10 cellular contexts compared by ENCODE assay signal in the genomic region with DNA sequence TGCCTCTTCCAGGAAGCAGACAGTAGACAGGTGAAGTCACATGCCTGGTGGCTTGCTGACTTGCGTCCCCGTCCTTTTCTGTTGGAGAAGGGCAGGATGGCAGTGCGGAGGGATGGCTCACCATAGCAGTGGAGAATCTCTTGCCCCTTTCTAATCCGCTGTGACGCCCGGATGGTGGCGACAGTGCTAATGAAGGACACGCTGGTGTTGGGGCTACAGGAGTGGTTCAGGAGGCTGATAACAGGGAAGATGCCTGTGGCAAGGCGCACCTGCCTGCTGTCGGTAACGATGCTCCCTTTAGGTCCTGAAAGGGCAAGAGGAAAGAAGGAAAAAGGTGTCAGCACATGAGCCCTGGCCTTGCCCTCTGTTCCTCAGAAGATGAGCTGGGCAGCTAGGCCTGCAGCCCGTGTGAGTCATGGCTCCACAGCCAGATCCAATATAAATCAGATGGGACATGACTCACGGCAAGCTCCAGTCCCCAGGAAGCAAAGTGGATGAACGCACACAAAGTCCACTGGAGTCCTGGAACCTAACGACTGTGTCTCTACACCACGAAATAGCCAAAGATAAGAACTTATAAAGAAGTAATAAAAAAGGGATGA. TPM values are rescaled to one million over a fixed set of nuclear protein-coding genes. Genes with fewer than 3 reads are reported as not detected.
DNase-seq lines count a peak whose midpoint lies in the region; ATAC-seq and TF ChIP-seq lines count a peak whose summit lies in the region.
"Had no signal": no experiment of that assay in that cellular context is flagged by ENCODE, and none has a peak within 500 bp of the region (broad histone marks: within the 10 kb centered on the region; RNA-seq: fewer than 3 reads in every experiment).

No MANE protein-coding gene starts in this region.

- peak; percentile 55 for TF ChIP-seq POLR2A in right lobe of liver (IDR thresholded peaks at IDR 0.05)

- H3K27me3 ChIP-seq in colonic mucosa (no peaks in the 10 kb centered on the region), right lobe of liver (no peaks in the 10 kb centered on the region), thymus (ENCODE audit: control insufficient read depth, insufficient read depth) (no peaks in the 10 kb centered on the region)

- H3K9me3 ChIP-seq in colonic mucosa (no peaks in the 10 kb centered on the region), right lobe of liver (no peaks in the 10 kb centered on the region), thymus (ENCODE audit: control insufficient read depth) (no peaks in the 10 kb centered on the region)

- H3K9me3 Mint-ChIP-seq in activated naive CD4-positive, alpha-beta T cell treated with anti-CD3 and anti-CD28 coated beads, Interleukin-2, amount 50 U/mL, for 72 hours = no peaks in the 10 kb centered on the region
- H3K9me3 Mint-ChIP-seq: immature natural killer cell had no signal

- peak overlapping the region in 1 of 2 donors; percentile 32 for H3K27ac Mint-ChIP-seq in activated naive CD4-positive, alpha-beta T cell treated with anti-CD3 and anti-CD28 coated beads, Interleukin-2, amount 50 U/mL, for 72 hours
- H3K27ac Mint-ChIP-seq: immature natural killer cell had no signal

- intact Hi-C loops in colonic mucosa (cut with DNase I) (no loop called here), right lobe of liver (cut with DNase I) (no loop called here)

- H3K4me3 ChIP-seq in colonic mucosa = no peak overlapping the region
- H3K4me3 ChIP-seq in right lobe of liver = no peak overlapping the region
- no peak overlapping the region for H3K4me3 ChIP-seq in thymus (ENCODE audit: low read length)

- ATAC-seq in right lobe of liver (peak in 3 of 4 donors; percentile 47 to 72 (median 72)), HG03520 (IDR thresholded peaks at IDR 0.05; ENCODE audit: unreplicated experiment) (no peak)
- no peak for ATAC-seq in activated naive CD4-positive, alpha-beta T cell treated with anti-CD3 and anti-CD28 coated beads, Interleukin-2, amount 50 U/mL, for 72 hours

- H3K36me3 Mint-ChIP-seq in activated naive CD4-positive, alpha-beta T cell treated with anti-CD3 and anti-CD28 coated beads, Interleukin-2, amount 50 U/mL, for 72 hours = peaks cover 0 to 4% of the 10 kb centered on the region in 2 donors

- WGBS in right lobe of liver (ENCODE audit: insufficient coverage, low coverage, low lambda C conversion rate, missing lambda C conversion rate) = 51% methylated on average over 12 of the region's 16 CpGs
- 91% methylated on average over 16 of the region's 16 CpGs for WGBS in thymus

- H3K36me3 ChIP-seq in colonic mucosa (no peaks in the 10 kb centered on the region), right lobe of liver (peaks cover 0 to 3% (median 0%) of the 10 kb centered on the region in 4 donors), thymus (ENCODE audit: control insufficient read depth, insufficient read depth) (peaks cover 32% of the 10 kb centered on the region)

- TF ChIP-seq CTCF in colonic mucosa (IDR thresholded peaks at IDR 0.05) (no peak), right lobe of liver (IDR thresholded peaks at IDR 0.05) (no peak)

- H3K27ac ChIP-seq in colonic mucosa (peak overlapping the region; percentile 65), right lobe of liver (peak overlapping the region; percentile 31 to 73 (median 59)), thymus (ENCODE audit: low read depth) (peak overlapping the region; percentile 25)
- H3K27ac ChIP-seq: KMS-11 had no signal

- peaks cover 9% of the 10 kb centered on the region for H3K4me1 ChIP-seq in colonic mucosa
- H3K4me1 ChIP-seq in right lobe of liver = peaks cover 4 to 14% (median 8%) of the 10 kb centered on the region in 4 donors
- no peaks in the 10 kb centered on the region for H3K4me1 ChIP-seq in thymus (ENCODE audit: control insufficient read depth, insufficient read depth, low read length)

- peak overlapping the region; percentile 7 to 37 for H3K9ac ChIP-seq in colonic mucosa (ENCODE audit: low read depth in 2 of 2, low read length in 2 of 2)
- H3K9ac ChIP-seq: KMS-11 had no signal

- DNase-seq in HT-29 (ENCODE audit: low spot score) (peak; percentile 50), colonic mucosa (peak; percentile 63), right lobe of liver (peak in 2 of 3 donors; percentile 47 to 80), NCI-H510A (lab: John Stamatoyannopoulos, UW) (no peak), RPMI8226 (no peak)
- DNase-seq in activated naive CD4-positive, alpha-beta T cell treated with anti-CD3 and anti-CD28 coated beads, Interleukin-2, amount 50 U/mL, for 72 hours (ENCODE audit: low spot score in 2 of 2) = no peak
- DNase-seq: immature natural killer cell had no signal

RNA-seq across cellular contexts. Expression of gene SERPINF1, which starts 25.5 kb away (rescaled TPM):
- total RNA-seq in HT-29 (2014; rRNA removed; shearing (Covaris generic)) = 1.1 and 5.0 TPM in 2 replicates
- total RNA-seq in colonic mucosa = 10 to 100 TPM; 13.3 to 39.7 TPM
- 1,000 to 10,000 TPM in 2 of 6 experiments, 100 to 1,000 TPM in 4; 621 to 1,110 (median 800) TPM for total RNA-seq in right lobe of liver
- 445 TPM for polyA plus RNA-seq in thymus
- total RNA-seq in activated naive CD4-positive, alpha-beta T cell treated with anti-CD3 and anti-CD28 coated beads, Interleukin-2, amount 50 U/mL, for 72 hours = under 1 TPM in 1 of 2 donors, not detected in 1; 0.41 TPM

RNA-seq across cellular contexts. Expression of gene SMYD4, which starts 42.3 kb away (rescaled TPM):
- total RNA-seq in HT-29 (2014; rRNA removed; shearing (Covaris generic)) = 5.9 and 7.5 TPM in 2 replicates
- 10 to 100 TPM in 1 of 2 donors, 1 to 10 TPM in 1; 8.0 to 14.7 TPM for total RNA-seq in colonic mucosa
- 1 to 10 TPM; 4.6 to 6.7 (median 6.0) TPM for total RNA-seq in right lobe of liver
- polyA plus RNA-seq in thymus = 8.1 TPM
- 10 to 100 TPM; 18.5 to 19.8 TPM for total RNA-seq in activated naive CD4-positive, alpha-beta T cell treated with anti-CD3 and anti-CD28 coated beads, Interleukin-2, amount 50 U/mL, for 72 hours

RNA-seq across cellular contexts. Expression of gene RPA1, which starts 42.4 kb away (rescaled TPM):
- 32.4 and 52.5 TPM in 2 replicates for total RNA-seq in HT-29 (2014; rRNA removed; shearing (Covaris generic))
- total RNA-seq in colonic mucosa (100 to 1,000 TPM in 1 of 2 donors, 10 to 100 TPM in 1; 63.4 to 105 TPM), right lobe of liver (10 to 100 TPM; 10.9 to 35.5 (median 29.2) TPM)
- polyA plus RNA-seq in thymus = 33.0 TPM
- total RNA-seq in activated naive CD4-positive, alpha-beta T cell treated with anti-CD3 and anti-CD28 coated beads, Interleukin-2, amount 50 U/mL, for 72 hours = 100 to 1,000 TPM; 118 to 174 TPM

RNA-seq across cellular contexts. Expression of gene SERPINF2, which starts 44.7 kb away (rescaled TPM):
- total RNA-seq in HT-29 (2014; rRNA removed; shearing (Covaris generic)) = 9.8 and 10.9 TPM in 2 replicates
- total RNA-seq in colonic mucosa (1 to 10 TPM; 1.0 to 1.7 TPM), right lobe of liver (1,000 to 10,000 TPM; 1,040 to 1,391 (median 1,137) TPM)
- polyA plus RNA-seq in thymus = 31.0 TPM
- total RNA-seq in activated naive CD4-positive, alpha-beta T cell treated with anti-CD3 and anti-CD28 coated beads, Interleukin-2, amount 50 U/mL, for 72 hours = under 1 TPM in 1 of 2 donors, not detected in 1; 0.36 TPM

Comparison
In these comparisons a context has a peak if more than half of its experiments do, and no peak if none do; other contexts are left out.
1. DNase-seq: peak in HT-29 (single experiment), colonic mucosa (single experiment) and right lobe of liver (2 of 3); none in NCI-H510A (single experiment), activated naive CD4-positive, alpha-beta T cell treated with anti-CD3 and anti-CD28 coated beads, Interleukin-2, amount 50 U/mL, for 72 hours (0 of 2) and RPMI8226 (single experiment).
2. ATAC-seq: peak in right lobe of liver (3 of 4); none in HG03520 (single experiment) and activated naive CD4-positive, alpha-beta T cell treated with anti-CD3 and anti-CD28 coated beads, Interleukin-2, amount 50 U/mL, for 72 hours (0 of 2).
3. RNA of gene SERPINF1, which starts 25.5 kb away (total RNA-seq): 621 to 1,110 TPM in right lobe of liver; 13.3 to 39.7 TPM in colonic mucosa, 1.1 to 5.0 TPM in HT-29 and 0.41 TPM in activated naive CD4-positive, alpha-beta T cell treated with anti-CD3 and anti-CD28 coated beads, Interleukin-2, amount 50 U/mL, for 72 hours; every median in the first group is over 10 times any median in the second.
4. Peak in every context shown above with its lines, with median percentiles within 50 percentile points of each other: H3K27ac ChIP-seq.